ENCODE assay signal across 1 cellular context in the genomic region with DNA sequence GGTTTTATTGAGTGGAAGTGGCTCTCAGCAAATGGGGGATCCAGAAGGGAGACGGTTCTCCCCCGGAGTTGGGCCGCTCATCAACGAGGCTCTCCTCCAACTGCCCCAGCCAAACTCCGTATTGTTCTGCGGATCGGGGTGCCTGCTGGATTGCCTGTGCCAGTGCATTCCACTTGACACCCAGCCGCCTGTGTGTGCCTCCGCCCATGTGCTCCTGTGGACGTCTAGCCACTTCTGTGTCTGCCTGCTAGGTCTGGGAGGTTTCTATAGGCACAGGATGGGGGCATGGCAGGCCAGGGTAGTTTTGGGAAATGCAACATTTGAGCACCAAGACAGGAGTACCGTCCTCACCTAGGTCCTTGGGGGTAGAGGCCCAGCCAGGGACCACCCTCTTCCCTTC.
TF ChIP-seq lines count a peak whose summit lies in the region.

No MANE protein-coding gene starts in this region.

TF ChIP-seq in IMR-90, 13 proteins besides CTCF, POLR2A, EP300 and RAD21 (continued from another document):
- TF ChIP-seq MAFK (IDR thresholded peaks at IDR 0.05; ENCODE audit: low read depth, low read length) (no peak), CEBPB (IDR thresholded peaks at IDR 0.05; ENCODE audit: low read depth, low read length) (no peak), RFX5 (IDR thresholded peaks at IDR 0.05; ENCODE audit: low read depth, low read length) (no peak)
